In the genomic region with DNA sequence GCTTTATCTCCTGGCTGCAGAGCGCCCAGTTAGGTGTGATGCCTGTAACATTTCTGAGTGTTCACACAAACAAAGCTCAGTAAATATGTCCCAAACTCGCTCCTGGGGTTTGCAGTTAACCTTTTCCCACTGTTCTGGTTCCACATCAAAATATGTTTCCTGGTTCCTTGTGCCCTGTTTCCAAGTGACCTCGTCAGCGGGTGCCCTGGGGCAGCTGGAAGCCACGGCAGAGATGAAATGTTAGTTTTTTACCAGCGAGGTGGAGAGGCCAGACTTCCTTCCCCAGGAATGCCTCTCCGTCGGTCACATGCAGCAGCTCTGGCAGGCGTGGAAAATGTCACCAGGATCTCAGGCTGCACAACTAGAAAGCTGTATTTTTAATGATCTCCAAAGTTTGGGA, we compare ENCODE assay signal across 12 cellular contexts. TPM values are rescaled to one million over a fixed set of nuclear protein-coding genes. Genes with fewer than 3 reads are reported as not detected.
A peak's percentile ranks its signal among the peaks of the same experiment; 100 is the strongest.
DNase-seq lines count a peak whose midpoint lies in the region; ATAC-seq and TF ChIP-seq lines count a peak whose summit lies in the region.
"Had no signal": no experiment of that assay in that cellular context is flagged by ENCODE, and none has a peak within 500 bp of the region (broad histone marks: within the 10 kb centered on the region; RNA-seq: fewer than 3 reads in every experiment).

No MANE protein-coding gene starts in this region.

- no peaks in the 10 kb centered on the region for H3K27me3 ChIP-seq in lower lobe of right lung (ENCODE audit: low read depth)
- H3K27me3 ChIP-seq: BE2C had no signal

- peak; percentile 19 for DNase-seq in Right ventricle myocardium superior
- no peak for DNase-seq in cardiac septum (ENCODE audit: low spot score)
- DNase-seq in dermis blood vessel endothelial cell = peak; percentile 76
- DNase-seq in lower lobe of right lung = peak; percentile 34
- no peak for DNase-seq in activated effector memory CD4-positive, alpha-beta T cell treated with Interleukin-2 at 50 U/mL for 16 hours
- DNase-seq in activated CD8-positive, alpha-beta T cell treated with anti-CD3 and anti-CD28 coated beads for 36 hours = no peak
- DNase-seq: BE2C, DMS 273 treated with DMSO at 0.1 percent for 48 hours, KBM-7, NCI-H1092, NCI-H69 had no signal

- CTCF ChIA-PET in activated CD8-positive, alpha-beta T cell treated with anti-CD3 and anti-CD28 coated beads for 36 hours (lab: Charles Lee) = interaction anchor here (0.7 kb wide), 2 partner anchors 35 to 54 kb away, joined by 3 read pairs; no protein-coding TSS in a partner anchor

- H3K27ac ChIP-seq in lower lobe of right lung = no peak overlapping the region

- TF ChIP-seq CTCF in lower lobe of right lung (IDR thresholded peaks at IDR 0.05) = no peak
- no peak for TF ChIP-seq CTCF in activated CD8-positive, alpha-beta T cell treated with anti-CD3 and anti-CD28 coated beads for 36 hours (IDR thresholded peaks at IDR 0.05)

- intact Hi-C loops in Right ventricle myocardium superior (cut with DNase I) (no loop called here), cardiac septum (cut with DNase I) (no loop called here), lower lobe of right lung (cut with DNase I) (no loop called here)
- intact Hi-C loops in activated CD8-positive, alpha-beta T cell treated with anti-CD3 and anti-CD28 coated beads for 36 hours (cut with micrococcal nuclease) = no loop called here

- peaks cover 45% of the 10 kb centered on the region for H3K36me3 Mint-ChIP-seq in activated CD8-positive, alpha-beta T cell treated with anti-CD3 and anti-CD28 coated beads for 36 hours (ENCODE audit: low read depth)

- H3K36me3 ChIP-seq in lower lobe of right lung = peaks cover 28% of the 10 kb centered on the region
- H3K36me3 ChIP-seq: BE2C had no signal

- POLR2A ChIA-PET in activated CD8-positive, alpha-beta T cell treated with anti-CD3 and anti-CD28 coated beads for 36 hours (lab: Charles Lee) = interaction anchor here (0.9 kb wide), 1 partner anchor 30 kb away, joined by 3 read pairs; no protein-coding TSS in a partner anchor

- H3K4me3 ChIP-seq in lower lobe of right lung = no peak overlapping the region

- no peak for ATAC-seq in Right ventricle myocardium superior (ENCODE audit: poor library complexity)
- ATAC-seq in lower lobe of right lung = no peak
- no peak for ATAC-seq in HG02840 (IDR thresholded peaks at IDR 0.05; ENCODE audit: low FRiP score, unreplicated experiment)
- ATAC-seq in activated CD8-positive, alpha-beta T cell treated with anti-CD3 and anti-CD28 coated beads for 36 hours = no peak

- H3K27ac Mint-ChIP-seq in activated CD8-positive, alpha-beta T cell treated with anti-CD3 and anti-CD28 coated beads for 36 hours = no peak overlapping the region

- peaks cover 28% of the 10 kb centered on the region for H3K4me1 Mint-ChIP-seq in activated CD8-positive, alpha-beta T cell treated with anti-CD3 and anti-CD28 coated beads for 36 hours (ENCODE audit: low read depth)

- no peaks in the 10 kb centered on the region for H3K9me3 Mint-ChIP-seq in activated CD8-positive, alpha-beta T cell treated with anti-CD3 and anti-CD28 coated beads for 36 hours

- no peak overlapping the region for H3K4me3 Mint-ChIP-seq in activated CD8-positive, alpha-beta T cell treated with anti-CD3 and anti-CD28 coated beads for 36 hours

- no peaks in the 10 kb centered on the region for H3K4me1 ChIP-seq in lower lobe of right lung
- H3K4me1 ChIP-seq: BE2C had no signal

- no peaks in the 10 kb centered on the region for H3K9me3 ChIP-seq in lower lobe of right lung
- H3K9me3 ChIP-seq: BE2C had no signal

- H3K27me3 Mint-ChIP-seq in activated CD8-positive, alpha-beta T cell treated with anti-CD3 and anti-CD28 coated beads for 36 hours = no peaks in the 10 kb centered on the region

RNA-seq across cellular contexts. Expression of a gene that starts 18.2 kb away (rescaled TPM):
- 19.8 TPM for total RNA-seq in Right ventricle myocardium superior
- 16.4 TPM for total RNA-seq in cardiac septum
- 17.0 and 19.3 TPM in 2 replicates for total RNA-seq in dermis blood vessel endothelial cell
- total RNA-seq in lower lobe of right lung = 21.4 TPM
- total RNA-seq in activated CD8-positive, alpha-beta T cell treated with anti-CD3 and anti-CD28 coated beads for 36 hours = 10 to 100 TPM; 97.2 to 98.3 TPM

Comparison
In these comparisons a context has a peak if more than half of its experiments do, and no peak if none do; other contexts are left out.
1. DNase-seq: peak in Right ventricle myocardium superior (single experiment), dermis blood vessel endothelial cell (single experiment) and lower lobe of right lung (single experiment); none in cardiac septum (single experiment), activated effector memory CD4-positive, alpha-beta T cell treated with Interleukin-2 at 50 U/mL for 16 hours (single experiment) and activated CD8-positive, alpha-beta T cell treated with anti-CD3 and anti-CD28 coated beads for 36 hours (single experiment).